ENCODE assay signal across 35 cellular contexts in genomic region chr22:39477542-39477941, GRCh38. TPM values are rescaled to one million over a fixed set of nuclear protein-coding genes. Genes with fewer than 3 reads are reported as not detected.
"Had no signal": no experiment of that assay in that cellular context is flagged by ENCODE, and none has a peak within 500 bp of the region (broad histone marks: within the 10 kb centered on the region; RNA-seq: fewer than 3 reads in every experiment).

No MANE protein-coding gene starts in this region.

- H3K9me3 ChIP-seq: MG63, SJCRH30 had no signal

- H3K27me3 ChIP-seq: MG63, SJCRH30 had no signal

- H3K36me3 ChIP-seq: MG63, SJCRH30 had no signal

- H3K4me2 ChIP-seq: PC-9 had no signal

- ATAC-seq: Panc1, Right ventricle myocardium inferior, SK-N-SH treated with all-trans-retinoic acid at 6 μM for 48 hours, T-cell had no signal

- H3K4me3 ChIP-seq: MG63, PC-9, SJCRH30, SK-N-MC had no signal

- H2AFZ ChIP-seq: PC-9 had no signal

- DNase-seq: Kasumi-1, MG63, NCI-H1048, NCI-H1092 treated with DMSO at 0.1 percent for 48 hours, NCI-H1105 treated with DMSO at 0.1 percent for 48 hours, NCI-H1417, NCI-H1436, NCI-H146, NCI-H1694, NCI-H187, NCI-H1930, NCI-H2029 treated with DMSO at 0.1 percent for 48 hours, NCI-H2081 treated with DMSO at 0.1 percent for 48 hours, NCI-H2107, NCI-H2171, NCI-H226, NCI-H446 treated with DMSO at 0.1 percent for 48 hours, NCI-H510A, NCI-H524, NCI-H526, NCI-H69, NCI-H748 treated with DMSO at 0.1 percent for 48 hours, NCI-H82, PC-9, SHP77, SIG-M5, T-cell had no signal

- H3K27ac ChIP-seq: PC-9, RWPE1, SJCRH30, SK-N-MC had no signal

RNA-seq across cellular contexts. Expression of gene MGAT3, which starts 20.7 kb away (rescaled TPM):
- total RNA-seq: M059J, PC-9, RPMI7951, SJCRH30 had no signal
